Comparison of ENCODE assay signal across 8 cellular contexts in genomic region chr9:136118061-136118366, GRCh38. TPM values are rescaled to one million over a fixed set of nuclear protein-coding genes. Genes with fewer than 3 reads are reported as not detected.
DNase-seq lines count a peak whose midpoint lies in the region; ATAC-seq, FAIRE-seq and TF ChIP-seq lines count a peak whose summit lies in the region.

No MANE protein-coding gene starts in this region.

- H3K79me2 ChIP-seq in ACC112 (ENCODE audit: control insufficient read depth, insufficient read depth, low read length, unreplicated experiment) (peaks cover 14% of the 10 kb centered on the region), GM23338 (replicated peaks; ENCODE audit: insufficient read depth) (no peaks in the 10 kb centered on the region; the same call in 1 of the 2 replicates)

- peak; percentile 54 for DNase-seq in GM23338 (ENCODE audit: low spot score)
- no peak for DNase-seq in activated T-helper 1 cell treated with anti-CD3 and anti-CD28 coated beads, Interleukin-12 subunit alpha, Interleukin-12 subunit beta, Interleukin-2, Interleukin-4 antibody, amounts not matched to agents 30 ng/mL and 10 ng/mL and 1 ng/mL, durations not matched to agents 14 hours and 24 hours and 36 hours (ENCODE audit: low spot score)
- DNase-seq in kidney = no peak
- no peak for DNase-seq in NCI-H1417 treated with DMSO at 0.1 percent for 48 hours (lab: John Stamatoyannopoulos, UW)
- DNase-seq in SIG-M5 treated with dmso at 0.1 percent for 504 hours (lab: John Stamatoyannopoulos, UW; ENCODE audit: unreplicated experiment) = no peak

- no peak for ATAC-seq in GM23338
- ATAC-seq in HG03354 (IDR thresholded peaks at IDR 0.05; ENCODE audit: poor library complexity, severe bottlenecking, unreplicated experiment) = no peak

- H3K9ac ChIP-seq in kidney (ENCODE audit: low read length in 2 of 2) = peak overlapping the region; percentile 54 to 69

- peak overlapping the region; percentile 79 for H3K4me3 Mint-ChIP-seq in GM23338
- peak overlapping the region; percentile 82 for H3K4me3 Mint-ChIP-seq in activated T-helper 1 cell treated with anti-CD3 and anti-CD28 coated beads, Interleukin-12 subunit alpha, Interleukin-12 subunit beta, Interleukin-2, Interleukin-4 antibody, amounts not matched to agents 30 ng/mL and 10 ng/mL and 1 ng/mL, durations not matched to agents 14 hours and 24 hours and 36 hours

- H3K9me3 Mint-ChIP-seq in GM23338 = no peaks in the 10 kb centered on the region
- H3K9me3 Mint-ChIP-seq in activated T-helper 1 cell treated with anti-CD3 and anti-CD28 coated beads, Interleukin-12 subunit alpha, Interleukin-12 subunit beta, Interleukin-2, Interleukin-4 antibody, amounts not matched to agents 30 ng/mL and 10 ng/mL and 1 ng/mL, durations not matched to agents 14 hours and 24 hours and 36 hours = no peaks in the 10 kb centered on the region

- peaks cover 7% of the 10 kb centered on the region; the same call in 1 of the 2 replicates for H3F3A ChIP-seq in GM23338 (replicated peaks; ENCODE audit: low read depth)

- H3K27ac ChIP-seq in ACC112 (ENCODE audit: low read depth, low read length) = peak overlapping the region; percentile 33
- no peak overlapping the region for H3K27ac ChIP-seq in GM23338 (ENCODE audit: low read depth)
- peak overlapping the region; percentile 71 to 92 for H3K27ac ChIP-seq in kidney (ENCODE audit: low read depth in 2 of 2, low read length in 2 of 2)
- peak overlapping the region; percentile 90 for H3K27ac ChIP-seq in thymus (ENCODE audit: low read depth)

- H3K36me3 ChIP-seq in ACC112 (ENCODE audit: insufficient read depth, low read length) (no peaks in the 10 kb centered on the region), GM23338 (ENCODE audit: insufficient read depth) (no peaks in the 10 kb centered on the region), kidney (ENCODE audit: control insufficient read depth in 1 of 2, insufficient read depth in 2 of 2, low read length in 2 of 2) (no peaks in the 10 kb centered on the region), thymus (ENCODE audit: control insufficient read depth, insufficient read depth) (peaks cover 21% of the 10 kb centered on the region)

- TF ChIP-seq CTCF in GM23338 (conservative IDR thresholded peaks at IDR 0.05; ENCODE audit: low read depth in 2 of 2) (no peak), kidney (IDR thresholded peaks at IDR 0.05; ENCODE audit: borderline replicate concordance, extremely low read depth, insufficient read depth) (no peak)

- peak overlapping the region; percentile 90 for H3K4me2 ChIP-seq in GM23338

- H3K27me3 ChIP-seq in ACC112 (ENCODE audit: insufficient read depth, low read length) (no peaks in the 10 kb centered on the region), GM23338 (ENCODE audit: insufficient read depth) (no peaks in the 10 kb centered on the region), thymus (ENCODE audit: control insufficient read depth, insufficient read depth) (no peaks in the 10 kb centered on the region)

- H3K36me3 Mint-ChIP-seq in GM23338 (ENCODE audit: low read depth) = peaks cover 11% of the 10 kb centered on the region; the same call in 2 of the 3 replicates
- peaks cover 7% of the 10 kb centered on the region for H3K36me3 Mint-ChIP-seq in activated T-helper 1 cell treated with anti-CD3 and anti-CD28 coated beads, Interleukin-12 subunit alpha, Interleukin-12 subunit beta, Interleukin-2, Interleukin-4 antibody, amounts not matched to agents 30 ng/mL and 10 ng/mL and 1 ng/mL, durations not matched to agents 14 hours and 24 hours and 36 hours (ENCODE audit: low read depth)

- peaks cover 5% of the 10 kb centered on the region for H3K4me1 ChIP-seq in ACC112 (ENCODE audit: control insufficient read depth, insufficient read depth, low read length, unreplicated experiment)
- H3K4me1 ChIP-seq in GM23338 (ENCODE audit: insufficient read depth) = peaks cover 4% of the 10 kb centered on the region; the same call in 1 of the 2 replicates
- H3K4me1 ChIP-seq in kidney (ENCODE audit: control insufficient read depth in 1 of 2, insufficient read depth in 1 of 2, low read depth in 1 of 2, low read length in 2 of 2) = peaks cover 0 to 17% of the 10 kb centered on the region in 2 donors
- H3K4me1 ChIP-seq in thymus (ENCODE audit: control insufficient read depth, insufficient read depth, low read length) = peaks cover 14% of the 10 kb centered on the region

- no peaks in the 10 kb centered on the region for H3K4me1 Mint-ChIP-seq in GM23338
- H3K4me1 Mint-ChIP-seq in activated T-helper 1 cell treated with anti-CD3 and anti-CD28 coated beads, Interleukin-12 subunit alpha, Interleukin-12 subunit beta, Interleukin-2, Interleukin-4 antibody, amounts not matched to agents 30 ng/mL and 10 ng/mL and 1 ng/mL, durations not matched to agents 14 hours and 24 hours and 36 hours (ENCODE audit: low read depth) = peaks cover 16% of the 10 kb centered on the region

- H3K27me3 Mint-ChIP-seq in GM23338 (ENCODE audit: insufficient read depth, low read depth, poor library complexity) = peaks cover 12% of the 10 kb centered on the region
- H3K27me3 Mint-ChIP-seq in activated T-helper 1 cell treated with anti-CD3 and anti-CD28 coated beads, Interleukin-12 subunit alpha, Interleukin-12 subunit beta, Interleukin-2, Interleukin-4 antibody, amounts not matched to agents 30 ng/mL and 10 ng/mL and 1 ng/mL, durations not matched to agents 14 hours and 24 hours and 36 hours (ENCODE audit: insufficient read depth) = no peaks in the 10 kb centered on the region

- under 1% methylated on average over 36 of the region's 36 CpGs for WGBS in thymus

- peak overlapping the region; percentile 78 for H3K4me3 ChIP-seq in ACC112 (ENCODE audit: low read depth, low read length)
- peak overlapping the region; percentile 73 for H3K4me3 ChIP-seq in GM23338
- H3K4me3 ChIP-seq in kidney (ENCODE audit: low read length in 2 of 2) = peak overlapping the region; percentile 69
- peak overlapping the region; percentile 91 for H3K4me3 ChIP-seq in thymus (ENCODE audit: low read length)

- H2AFZ ChIP-seq in ACC112 (ENCODE audit: low read length, unreplicated experiment) (peak overlapping the region; percentile 88), GM23338 (no peak overlapping the region)

- no peaks in the 10 kb centered on the region; the same call in 1 of the 2 replicates for H4K20me1 ChIP-seq in GM23338 (replicated peaks; ENCODE audit: insufficient read depth)

- H3K9me3 ChIP-seq in kidney (ENCODE audit: control insufficient read depth in 1 of 2, low read length in 2 of 2) (no peaks in the 10 kb centered on the region), thymus (ENCODE audit: control insufficient read depth) (no peaks in the 10 kb centered on the region)

- no peaks in the 10 kb centered on the region for H3K9me2 ChIP-seq in GM23338 (ENCODE audit: insufficient read depth)

- H3K27ac Mint-ChIP-seq in GM23338 = no peak overlapping the region
- no peak overlapping the region for H3K27ac Mint-ChIP-seq in activated T-helper 1 cell treated with anti-CD3 and anti-CD28 coated beads, Interleukin-12 subunit alpha, Interleukin-12 subunit beta, Interleukin-2, Interleukin-4 antibody, amounts not matched to agents 30 ng/mL and 10 ng/mL and 1 ng/mL, durations not matched to agents 14 hours and 24 hours and 36 hours

- no peak for FAIRE-seq in kidney (lab: Jason Lieb, UNC)

- intact Hi-C loops in activated T-helper 1 cell treated with anti-CD3 and anti-CD28 coated beads, Interleukin-12 subunit alpha, Interleukin-12 subunit beta, Interleukin-2, Interleukin-4 antibody, amounts not matched to agents 30 ng/mL and 10 ng/mL and 1 ng/mL, durations not matched to agents 14 hours and 24 hours and 36 hours (cut with micrococcal nuclease) = loop anchor here (1.0 to 10.0 kb wide), 5 partner anchors 9 to 613 kb away; partner anchors contain the start of genes CAMSAP1, MRPS2, NACC2 and QSOX2
- intact Hi-C loops in kidney (cut with DNase I) = no loop called here

TF ChIP-seq in GM23338, 12 proteins besides CTCF, POLR2A, EP300 and RAD21 (continues in another document):
- TF ChIP-seq ZNF114 (CRISPR knock-in tag; IDR thresholded peaks at IDR 0.05) = no peak
- no peak for TF ChIP-seq CREB1 (CRISPR knock-in tag; IDR thresholded peaks at IDR 0.05; ENCODE audit: low read depth)
- TF ChIP-seq POLR2AphosphoS5 (IDR thresholded peaks at IDR 0.05; ENCODE audit: low read depth) = no peak
- no peak for TF ChIP-seq STAT1 (IDR thresholded peaks at IDR 0.05; ENCODE audit: unreplicated experiment)
- TF ChIP-seq ZNF331 (CRISPR knock-in tag; IDR thresholded peaks at IDR 0.05; ENCODE audit: low read depth) = no peak
- no peak for TF ChIP-seq EZH2 (IDR thresholded peaks at IDR 0.05; ENCODE audit: low read depth, unreplicated experiment)

RNA-seq across cellular contexts. Expression of gene TMEM250, which starts 0.7 kb away (rescaled TPM):
- 32.6 and 39.2 TPM in 2 replicates for total RNA-seq in GM23338 (2014; rRNA removed; shearing (Covaris generic))
- polyA plus RNA-seq in GM23338 (2016; fragmentation: Nextera tagmentation; extraction: Ambion mirVana) = 11.8 and 12.2 TPM in 2 replicates
- total RNA-seq in activated T-helper 1 cell treated with anti-CD3 and anti-CD28 coated beads, Interleukin-12 subunit alpha, Interleukin-12 subunit beta, Interleukin-2, Interleukin-4 antibody, amounts not matched to agents 30 ng/mL and 10 ng/mL and 1 ng/mL, durations not matched to agents 14 hours and 24 hours and 36 hours = 50.1 and 51.5 TPM in 2 replicates
- total RNA-seq in kidney = 33.1 TPM
- 22.2 TPM for polyA plus RNA-seq in kidney (ENCODE audit: insufficient read depth, low read depth, low replicate concordance)
- polyA plus RNA-seq in thymus = 22.4 TPM

RNA-seq across cellular contexts. Expression of gene NACC2, which starts 22.9 kb away (rescaled TPM):
- 16.5 and 20.8 TPM in 2 replicates for total RNA-seq in GM23338 (2014; rRNA removed; shearing (Covaris generic))
- polyA plus RNA-seq in GM23338 (2016; fragmentation: Nextera tagmentation; extraction: Ambion mirVana) = 3.2 and 3.8 TPM in 2 replicates
- total RNA-seq in activated T-helper 1 cell treated with anti-CD3 and anti-CD28 coated beads, Interleukin-12 subunit alpha, Interleukin-12 subunit beta, Interleukin-2, Interleukin-4 antibody, amounts not matched to agents 30 ng/mL and 10 ng/mL and 1 ng/mL, durations not matched to agents 14 hours and 24 hours and 36 hours = 3.7 and 4.0 TPM in 2 replicates
- total RNA-seq in kidney = 30.9 TPM
- 7.1 TPM for polyA plus RNA-seq in kidney (ENCODE audit: insufficient read depth, low read depth, low replicate concordance)
- 4.4 TPM for polyA plus RNA-seq in thymus
